ENCODE assay signal across 8 cellular contexts in the genomic region with DNA sequence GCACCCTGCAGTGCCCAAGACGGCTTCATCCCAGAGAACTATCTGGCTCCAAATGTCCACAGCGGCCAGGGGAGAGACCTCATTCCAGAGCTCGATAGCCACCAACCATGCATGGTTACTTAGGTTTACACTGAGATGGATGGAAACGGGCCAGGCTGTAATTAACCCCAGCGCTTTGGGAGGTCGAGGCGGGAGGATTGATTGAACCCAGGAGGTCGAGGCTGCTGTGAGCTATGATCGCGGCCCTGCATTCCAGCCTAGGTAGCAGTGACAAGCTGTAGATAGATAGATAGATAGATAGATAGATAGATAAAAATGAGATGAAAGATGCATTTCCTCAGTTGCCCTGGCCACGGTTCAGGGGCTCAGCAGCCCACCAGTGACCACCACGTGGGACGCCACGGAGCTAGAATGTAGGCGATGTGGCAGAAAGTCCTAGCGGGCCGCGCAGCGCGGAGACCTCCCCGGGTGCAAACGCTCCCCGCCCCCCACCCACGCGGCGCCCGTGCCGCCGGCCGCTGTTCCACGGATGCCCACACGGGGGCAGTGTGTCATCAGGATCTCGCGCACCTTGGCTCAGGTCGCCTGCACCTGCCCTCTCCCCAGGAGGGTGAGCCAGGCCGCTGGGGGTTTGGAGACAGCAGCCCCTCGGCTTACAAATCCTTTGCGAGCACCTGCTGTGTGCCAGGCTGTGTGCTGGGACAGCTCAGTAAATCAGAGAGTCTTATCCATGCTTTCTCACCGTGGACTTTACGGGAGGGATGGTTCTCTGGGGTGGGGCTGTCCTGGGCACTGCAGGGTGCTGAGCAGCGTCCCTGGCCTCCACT. TPM values are rescaled to one million over a fixed set of nuclear protein-coding genes. Genes with fewer than 3 reads are reported as not detected.
DNase-seq lines count a peak whose midpoint lies in the region; ATAC-seq and TF ChIP-seq lines count a peak whose summit lies in the region.

No MANE protein-coding gene starts in this region.

- no peaks in the 10 kb centered on the region for H3K79me2 ChIP-seq in DOHH2 (ENCODE audit: control insufficient read depth, low read length)
- H3K79me2 ChIP-seq in MM.1S (ENCODE audit: low read length), result no peaks in the 10 kb centered on the region

- peak overlapping the region; percentile 53 for H3K4me2 ChIP-seq in DOHH2 (ENCODE audit: low read length)
- peak overlapping the region; percentile 53; the same call in 1 of the 2 replicates for H3K4me2 ChIP-seq in MM.1S (ENCODE audit: low read depth, low read length)

- peak; percentile 43 for DNase-seq in MM.1S
- no peak for DNase-seq in chondrocyte (ENCODE audit: low spot score)
- peak; percentile 83 to 90 for DNase-seq in memory B cell (ENCODE audit: low spot score in 2 of 2)
- peak; percentile 36 to 66 for DNase-seq in stimulated activated CD8-positive, alpha-beta memory T cell treated with anti-CD3 and anti-CD28 coated beads, Interleukin-4, amount 100 ng/mL, for 4 hours (ENCODE audit: low read depth in 2 of 2, low spot score in 1 of 2)

- peak; percentile 81 to 83 for ATAC-seq in activated CD4-positive, CD25-positive, alpha-beta regulatory T cell treated with anti-CD3 and anti-CD28 coated beads, Interleukin-2, amount 50 U/mL, for 24 hours
- ATAC-seq in memory B cell (ENCODE audit: low read depth) (peak; percentile 92), HG03457 (IDR thresholded peaks at IDR 0.05; ENCODE audit: unreplicated experiment) (no peak), HG03521 (IDR thresholded peaks at IDR 0.05; ENCODE audit: unreplicated experiment) (no peak)

- H3K4me3 Mint-ChIP-seq in chondrocyte (ENCODE audit: unreplicated experiment) (peak overlapping the region; percentile 48), memory B cell (no peak overlapping the region)

- no peak overlapping the region for H3K9ac ChIP-seq in MM.1S (ENCODE audit: low read length)

- H3K36me3 Mint-ChIP-seq in chondrocyte (ENCODE audit: low read depth), result no peaks in the 10 kb centered on the region
- no peaks in the 10 kb centered on the region for H3K36me3 Mint-ChIP-seq in memory B cell

- no peaks in the 10 kb centered on the region for H3K9me3 Mint-ChIP-seq in chondrocyte (ENCODE audit: low read depth)
- H3K9me3 Mint-ChIP-seq in memory B cell, result no peaks in the 10 kb centered on the region

- H3K9me3 ChIP-seq in DOHH2 (ENCODE audit: control insufficient read depth, insufficient read depth, low read length), result no peaks in the 10 kb centered on the region
- H3K9me3 ChIP-seq in MM.1S (replicated peaks; ENCODE audit: insufficient read depth, low read length), result no peaks in the 10 kb centered on the region

- no peaks in the 10 kb centered on the region for H3K9me2 ChIP-seq in DOHH2 (replicated peaks; ENCODE audit: control insufficient read depth, low read length)
- no peaks in the 10 kb centered on the region for H3K9me2 ChIP-seq in MM.1S (replicated peaks; ENCODE audit: insufficient read depth, low read length)

- H3K27ac ChIP-seq in DOHH2 (ENCODE audit: low read depth, low read length) (no peak overlapping the region), MM.1S (ENCODE audit: low read length) (no peak overlapping the region)

- H3K4me1 ChIP-seq in DOHH2 (ENCODE audit: control insufficient read depth, low read length), result peaks cover 30% of the 10 kb centered on the region
- H3K4me1 ChIP-seq in MM.1S (ENCODE audit: low read length), result no peaks in the 10 kb centered on the region

- H3F3A ChIP-seq in DOHH2 (ENCODE audit: control insufficient read depth, insufficient read depth) (no peaks in the 10 kb centered on the region), MM.1S (ENCODE audit: insufficient read depth, low read length) (no peaks in the 10 kb centered on the region)

- H3K36me3 ChIP-seq in DOHH2 (ENCODE audit: control insufficient read depth, low read length), result no peaks in the 10 kb centered on the region
- no peaks in the 10 kb centered on the region for H3K36me3 ChIP-seq in MM.1S (replicated peaks; ENCODE audit: insufficient read depth, low read length)

- TF ChIP-seq CTCF in DOHH2 (IDR thresholded peaks at IDR 0.05; ENCODE audit: low read depth, low read length, poor library complexity, severe bottlenecking) (peak; percentile 91), MM.1S (IDR thresholded peaks at IDR 0.05; ENCODE audit: low read length) (peak; percentile 98), chondrocyte (IDR thresholded peaks at IDR 0.05) (peak; percentile 90)

- H3K27me3 Mint-ChIP-seq in chondrocyte (ENCODE audit: low read depth) (no peaks in the 10 kb centered on the region), memory B cell (no peaks in the 10 kb centered on the region)

- H3K4me1 Mint-ChIP-seq in chondrocyte (ENCODE audit: low read depth) (peaks cover 15% of the 10 kb centered on the region), memory B cell (peaks cover 2% of the 10 kb centered on the region)

- H2AFZ ChIP-seq in MM.1S (ENCODE audit: low read length), result no peak overlapping the region

- H3K27ac Mint-ChIP-seq in chondrocyte (ENCODE audit: unreplicated experiment), result no peak overlapping the region
- H3K27ac Mint-ChIP-seq in memory B cell, result no peak overlapping the region

- H4K20me1 ChIP-seq in DOHH2 (ENCODE audit: control insufficient read depth, insufficient read depth, low read depth, low read length), result no peaks in the 10 kb centered on the region
- H4K20me1 ChIP-seq in MM.1S (ENCODE audit: insufficient read depth, low read length), result no peaks in the 10 kb centered on the region

- H3K27me3 ChIP-seq in DOHH2 (ENCODE audit: control insufficient read depth, low read length), result peaks cover 5% of the 10 kb centered on the region
- H3K27me3 ChIP-seq in MM.1S (replicated peaks; ENCODE audit: insufficient read depth, low read length), result peaks cover 57% of the 10 kb centered on the region

- H3K4me3 ChIP-seq in DOHH2 (ENCODE audit: low read length), result peak overlapping the region; percentile 37
- no peak overlapping the region for H3K4me3 ChIP-seq in MM.1S (ENCODE audit: low read length)

RNA-seq across cellular contexts. Expression of gene TLE5, which starts 13.5 kb away (rescaled TPM):
- total RNA-seq in chondrocyte, result 223 to 306 TPM (median 303 TPM) in 3 replicates

RNA-seq across cellular contexts. Expression of gene GNA11, which starts 18.3 kb away (rescaled TPM):
- 62.1 to 68.9 TPM (median 68.1 TPM) in 3 replicates for total RNA-seq in chondrocyte

RNA-seq across cellular contexts. Expression of gene TLE2, which starts 46.7 kb away (rescaled TPM):
- total RNA-seq in chondrocyte, result 12.3 to 14.1 TPM (median 13.7 TPM) in 3 replicates

Comparison
In these comparisons a context has a peak if more than half of its experiments do, and no peak if none do; other contexts are left out.
1. ATAC-seq: peak in activated CD4-positive, CD25-positive, alpha-beta regulatory T cell treated with anti-CD3 and anti-CD28 coated beads, Interleukin-2, amount 50 U/mL, for 24 hours (2 of 2) and memory B cell (single experiment); none in HG03457 (single experiment) and HG03521 (single experiment).
2. Peak in every context shown above with its lines, with median percentiles within 50 percentile points of each other: CTCF ChIP-seq.